18 cellular contexts compared by ENCODE assay signal in genomic region chr5:126334755-126335154, GRCh38.
"Had no signal": no experiment of that assay in that cellular context is flagged by ENCODE, and none has a peak within 500 bp of the region (broad histone marks: within the 10 kb centered on the region; RNA-seq: fewer than 3 reads in every experiment).

No MANE protein-coding gene starts in this region.

- H3K36me3 ChIP-seq: gastroesophageal sphincter, left lung, prostate gland, transverse colon had no signal

- FAIRE-seq: colon, islet of Langerhans had no signal

- H3K27ac ChIP-seq: gastroesophageal sphincter, left lung, prostate gland, transverse colon had no signal

- H3K4me1 ChIP-seq: left lung, prostate gland had no signal

- ATAC-seq: activated CD8-positive, alpha-beta T cell treated with anti-CD3 and anti-CD28 coated beads, Interleukin-2, amount 10 ng/mL, durations not matched to agents 7 days and 5 days; gastroesophageal sphincter; left lung; natural killer cell treated with Interleukin-12 subunit alpha and Interleukin-12 subunit beta and Interleukin-15 and Interleukin-18, amount 100 ng/mL, for 72 hours; right cardiac atrium; stimulated activated naive CD8-positive, alpha-beta T cell treated with anti-CD3 and anti-CD28 coated beads, Interleukin-15, Interleukin-2, amounts not matched to agents 100 U/mL and 50 U/mL, for 24 hours had no signal

- H3K27me3 ChIP-seq: gastroesophageal sphincter, left lung, transverse colon had no signal

- DNase-seq: activated B cell treated with CpG ODN at 0.5 μM for 24 hours; activated CD4-positive, alpha-beta T cell treated with anti-CD3 and anti-CD28 coated beads, Interleukin-2, amount 10 ng/mL, durations not matched to agents 24 days and 14 days; activated CD8-positive, alpha-beta memory T cell treated with anti-CD3 and anti-CD28 coated beads, Interleukin-2, amount 50 U/mL, for 4 hours; activated CD8-positive, alpha-beta T cell treated with anti-CD3 and anti-CD28 coated beads, Interleukin-2, amount 10 ng/mL, durations not matched to agents 7 days and 5 days; activated effector memory CD4-positive, alpha-beta T cell treated with anti-CD3 and anti-CD28 coated beads, Interleukin-2, amount 50 U/mL, for 16 hours; activated T-cell treated with anti-CD3 and anti-CD28 coated beads, Interleukin-2, amount 50 U/mL, for 48 hours; amniotic stem cell; caudate nucleus; erythroblast; left lung; right cardiac atrium; stimulated activated naive CD8-positive, alpha-beta T cell treated with anti-CD3 and anti-CD28 coated beads, Interleukin-15, Interleukin-2, amounts not matched to agents 100 U/mL and 50 U/mL, for 24 hours; transverse colon had no signal

- H3K4me3 ChIP-seq: gastroesophageal sphincter, left lung, prostate gland, transverse colon had no signal

- H3K9me3 ChIP-seq: gastroesophageal sphincter, left lung, prostate gland, transverse colon had no signal
